ENCODE assay signal across 8 cellular contexts in the genomic region with DNA sequence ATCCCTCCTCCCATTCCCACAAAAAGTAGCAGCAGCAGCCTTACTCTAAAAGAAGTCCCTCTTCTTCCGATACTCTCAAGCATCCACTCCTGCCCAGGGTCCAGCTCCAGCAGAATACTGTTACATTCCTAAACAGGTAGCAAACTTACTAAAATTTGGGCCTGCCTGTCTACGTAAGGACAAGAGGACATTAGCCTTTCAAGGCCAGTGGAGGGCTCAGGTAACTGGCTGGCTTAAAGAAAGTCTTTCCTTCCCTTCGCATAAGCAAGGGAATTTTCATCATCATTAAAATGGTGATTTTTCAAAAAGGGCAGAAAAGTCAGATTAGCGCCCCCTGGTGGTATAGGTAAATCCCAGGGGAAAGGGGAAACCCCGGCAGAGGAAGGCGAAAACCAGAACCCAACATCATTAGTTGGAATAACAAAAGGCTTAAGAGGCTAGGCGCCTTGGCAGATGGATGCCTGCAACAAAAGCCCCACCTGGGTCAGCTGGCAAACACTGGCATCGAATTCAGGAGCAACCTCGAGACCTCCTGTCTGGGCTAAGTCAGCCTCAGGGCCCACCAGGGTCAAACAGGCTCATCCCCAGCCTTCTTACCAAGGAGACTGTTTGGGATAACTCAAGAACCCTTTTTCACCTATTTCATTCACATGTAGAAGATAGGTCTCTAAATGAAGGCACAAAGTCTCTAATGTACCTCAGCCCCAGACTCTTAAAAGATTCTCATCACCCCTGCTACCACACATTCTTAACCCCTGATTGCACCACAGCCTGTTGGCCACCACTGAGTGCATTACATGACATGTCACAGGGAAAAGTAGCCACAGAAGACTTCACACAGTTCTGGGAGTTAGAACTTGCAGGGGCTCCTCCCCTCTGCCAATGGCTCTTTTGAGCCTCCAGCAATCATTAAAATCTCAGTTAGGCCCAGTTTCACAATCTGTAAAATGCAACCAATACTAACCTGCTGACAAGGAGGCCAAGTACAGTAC. TPM values are rescaled to one million over a fixed set of nuclear protein-coding genes. Genes with fewer than 3 reads are reported as not detected.
DNase-seq lines count a peak whose midpoint lies in the region; ATAC-seq and TF ChIP-seq lines count a peak whose summit lies in the region.

No MANE protein-coding gene starts in this region.

- H3K27ac Mint-ChIP-seq in activated CD8-positive, alpha-beta T cell treated with anti-CD3 and anti-CD28 coated beads, Interleukin-2, amount 10 ng/mL, durations not matched to agents 7 days and 5 days, result no peak overlapping the region
- H3K27ac Mint-ChIP-seq in progenitor cell of endocrine pancreas, result peak overlapping the region; percentile 33

- H3K36me3 ChIP-seq in esophagus muscularis mucosa, result peaks cover 12 to 88% (median 61%) of the 10 kb centered on the region in 4 donors

- peaks cover 3% of the 10 kb centered on the region for H3K4me1 Mint-ChIP-seq in activated CD8-positive, alpha-beta T cell treated with anti-CD3 and anti-CD28 coated beads, Interleukin-2, amount 10 ng/mL, durations not matched to agents 7 days and 5 days (ENCODE audit: low read depth)
- H3K4me1 Mint-ChIP-seq in progenitor cell of endocrine pancreas (ENCODE audit: low read depth), result peaks cover 23% of the 10 kb centered on the region

- CTCF ChIA-PET in activated CD8-positive, alpha-beta T cell treated with anti-CD3 and anti-CD28 coated beads, Interleukin-2, amount 10 ng/mL, durations not matched to agents 7 days and 5 days (lab: Charles Lee), result interaction anchor here (0.7 to 2.1 kb wide), 21 partner anchors 8 to 334 kb away, joined by 3 to 12 read pairs (median 4); no protein-coding TSS in a partner anchor

- peaks cover 10% of the 10 kb centered on the region for H3K36me3 Mint-ChIP-seq in activated CD8-positive, alpha-beta T cell treated with anti-CD3 and anti-CD28 coated beads, Interleukin-2, amount 10 ng/mL, durations not matched to agents 7 days and 5 days (ENCODE audit: low read depth)
- peaks cover 10% of the 10 kb centered on the region for H3K36me3 Mint-ChIP-seq in progenitor cell of endocrine pancreas (ENCODE audit: insufficient read depth)

- H3K4me3 ChIP-seq in esophagus muscularis mucosa, result no peak overlapping the region

- no peaks in the 10 kb centered on the region for H3K27me3 ChIP-seq in esophagus muscularis mucosa

- no peak for TF ChIP-seq EP300 in esophagus muscularis mucosa (IDR thresholded peaks at IDR 0.05)

- no peak overlapping the region for H3K27ac ChIP-seq in esophagus muscularis mucosa (replicated peaks in 1 of 4)

- 48% methylated on average over 9 of the region's 9 CpGs for WGBS in esophagus muscularis mucosa

- TF ChIP-seq CTCF in esophagus muscularis mucosa (IDR thresholded peaks at IDR 0.05) (peak; percentile 61 to 83 (median 73)), progenitor cell of endocrine pancreas (IDR thresholded peaks at IDR 0.05; ENCODE audit: unreplicated experiment) (peak; percentile 84)

- no peaks in the 10 kb centered on the region for H3K27me3 Mint-ChIP-seq in activated CD8-positive, alpha-beta T cell treated with anti-CD3 and anti-CD28 coated beads, Interleukin-2, amount 10 ng/mL, durations not matched to agents 7 days and 5 days (ENCODE audit: low read depth)
- H3K27me3 Mint-ChIP-seq in progenitor cell of endocrine pancreas, result no peaks in the 10 kb centered on the region

- intact Hi-C loops in esophagus muscularis mucosa (cut with DNase I), result loop anchor here (5.0 kb wide), 1 partner anchor 101 kb away; no protein-coding TSS in a partner anchor

- H3K9me3 Mint-ChIP-seq in activated CD8-positive, alpha-beta T cell treated with anti-CD3 and anti-CD28 coated beads, Interleukin-2, amount 10 ng/mL, durations not matched to agents 7 days and 5 days (ENCODE audit: insufficient read depth), result no peaks in the 10 kb centered on the region
- no peaks in the 10 kb centered on the region for H3K9me3 Mint-ChIP-seq in progenitor cell of endocrine pancreas (ENCODE audit: low read depth)

- ATAC-seq in activated CD8-positive, alpha-beta T cell treated with anti-CD3 and anti-CD28 coated beads, Interleukin-2, amount 10 ng/mL, durations not matched to agents 7 days and 5 days, result peak; percentile 42
- ATAC-seq in HG03432 (IDR thresholded peaks at IDR 0.05; ENCODE audit: unreplicated experiment) (no peak), HG03520 (IDR thresholded peaks at IDR 0.05; ENCODE audit: unreplicated experiment) (no peak)

- peak; percentile 20 to 27 for DNase-seq in AML-193 (lab: John Stamatoyannopoulos, UW)
- DNase-seq in H4 (ENCODE audit: low spot score), result peak; percentile 32
- DNase-seq in NCI-H748 treated with DMSO at 0.1 percent for 48 hours (lab: John Stamatoyannopoulos, UW), result peak; percentile 43
- peak; percentile 65 for DNase-seq in activated CD8-positive, alpha-beta T cell treated with anti-CD3 and anti-CD28 coated beads, Interleukin-2, amount 10 ng/mL, durations not matched to agents 7 days and 5 days
- DNase-seq in esophagus muscularis mucosa (ENCODE audit: extremely low spot score), result no peak
- no peak for DNase-seq in progenitor cell of endocrine pancreas (ENCODE audit: low spot score, unreplicated experiment)

- peaks cover 0 to 16% (median 0%) of the 10 kb centered on the region in 4 donors for H3K4me1 ChIP-seq in esophagus muscularis mucosa

- TF ChIP-seq POLR2A in esophagus muscularis mucosa (IDR thresholded peaks at IDR 0.05; ENCODE audit: low read depth), result no peak

- H3K9me3 ChIP-seq in esophagus muscularis mucosa, result no peaks in the 10 kb centered on the region

- H3K4me3 Mint-ChIP-seq in activated CD8-positive, alpha-beta T cell treated with anti-CD3 and anti-CD28 coated beads, Interleukin-2, amount 10 ng/mL, durations not matched to agents 7 days and 5 days, result no peak overlapping the region
- no peak overlapping the region for H3K4me3 Mint-ChIP-seq in progenitor cell of endocrine pancreas (ENCODE audit: low read depth)

- POLR2A ChIA-PET in activated CD8-positive, alpha-beta T cell treated with anti-CD3 and anti-CD28 coated beads, Interleukin-2, amount 10 ng/mL, durations not matched to agents 7 days and 5 days (lab: Charles Lee), result interaction anchor here (0.7 to 0.8 kb wide), 2 partner anchors 12 to 51 kb away, joined by 3 read pairs; no protein-coding TSS in a partner anchor

RNA-seq across cellular contexts. Expression of gene ERI3, which starts 36.7 kb away (rescaled TPM):
- 108 and 118 TPM in 2 replicates for total RNA-seq in H4 (2014; rRNA removed; shearing (Covaris generic))
- 10 to 100 TPM; 33.1 to 33.2 TPM for total RNA-seq in activated CD8-positive, alpha-beta T cell treated with anti-CD3 and anti-CD28 coated beads, Interleukin-2, amount 10 ng/mL, durations not matched to agents 7 days and 5 days
- total RNA-seq in esophagus muscularis mucosa (10 to 100 TPM; 40.4 to 56.6 (median 47.0) TPM), progenitor cell of endocrine pancreas (93.6 and 96.1 TPM in 2 replicates)

Comparison
In these comparisons a context has a peak if more than half of its experiments do, and no peak if none do; other contexts are left out.
1. DNase-seq: peak in AML-193 (2 of 2), H4 (single experiment), NCI-H748 treated with DMSO at 0.1 percent for 48 hours (single experiment) and activated CD8-positive, alpha-beta T cell treated with anti-CD3 and anti-CD28 coated beads, Interleukin-2, amount 10 ng/mL, durations not matched to agents 7 days and 5 days (single experiment); none in esophagus muscularis mucosa (single experiment) and progenitor cell of endocrine pancreas (single experiment).